ENCODE assay signal across 28 cellular contexts in the genomic region with DNA sequence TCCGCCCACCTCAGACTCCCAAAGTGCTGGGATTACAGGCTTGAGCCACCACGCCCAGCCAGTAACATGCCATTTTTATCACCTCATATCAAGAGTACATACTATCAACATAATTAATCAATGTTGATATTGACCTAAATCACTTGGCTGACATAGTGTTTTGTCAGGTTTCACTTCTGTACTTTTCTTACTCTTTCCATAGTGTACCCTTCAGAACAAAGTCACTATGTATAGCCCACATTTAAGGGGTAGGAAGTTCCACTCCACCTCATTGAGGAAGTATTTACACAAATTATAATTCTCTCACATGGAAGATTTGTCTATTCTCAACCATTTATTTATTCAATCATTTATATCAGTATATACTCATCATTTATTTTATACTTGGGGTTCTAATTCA.
"Had no signal": no experiment of that assay in that cellular context is flagged by ENCODE, and none has a peak within 500 bp of the region (broad histone marks: within the 10 kb centered on the region; RNA-seq: fewer than 3 reads in every experiment).

No MANE protein-coding gene starts in this region.

- H3K9me3 ChIP-seq: lower lobe of right lung, ovary, right atrium auricular region, right lobe of liver, stomach, testis, thyroid gland, transverse colon, upper lobe of left lung, vagina had no signal

- FAIRE-seq: islet of Langerhans, kidney had no signal

- H3K4me3 ChIP-seq: lower lobe of right lung, ovary, right atrium auricular region, right lobe of liver, smooth muscle cell, stomach, testis, thyroid gland, transverse colon, upper lobe of left lung, vagina had no signal

- H3K4me1 Mint-ChIP-seq: mesothelial cell of epicardium; stimulated activated memory B cell treated with anti-CD40 and anti-IgM and Interleukin-4, amounts not matched to agents 10 μg/mL and 1 μg/mL and 100 μg/mL, for 72 hours had no signal

- ATAC-seq: left lobe of liver; lower lobe of right lung; naive thymus-derived CD4-positive, alpha-beta T cell; natural killer cell treated with Interleukin-12 subunit alpha and Interleukin-12 subunit beta and Interleukin-15 and Interleukin-18, amount 100 ng/mL, for 72 hours; right lobe of liver; stimulated activated memory B cell treated with anti-CD40 and anti-IgM and Interleukin-4, amounts not matched to agents 10 μg/mL and 1 μg/mL and 100 μg/mL, for 72 hours; stimulated activated naive CD8-positive, alpha-beta T cell treated with anti-CD3 and anti-CD28 coated beads, Interleukin-15, Interleukin-2, amounts not matched to agents 100 U/mL and 50 U/mL, for 24 hours had no signal

- DNase-seq: hypothalamus; immature natural killer cell; kidney; lower lobe of right lung; mammary epithelial cell; mesendoderm; naive thymus-derived CD4-positive, alpha-beta T cell; ovary; right lobe of liver; stimulated activated CD4-positive, alpha-beta T cell treated with anti-CD3 and anti-CD28 coated beads, Interleukin-1b, Interleukin-23, amount 100 ng/mL, for 48 hours; stimulated activated CD4-positive, alpha-beta T cell treated with anti-CD3 and anti-CD28 coated beads, Interleukin-2, amount 100 ng/mL, for 48 hours; stimulated activated CD4-positive, alpha-beta T cell treated with anti-CD3 and anti-CD28 coated beads, Interleukin-4, amount 100 ng/mL, for 4 hours; stimulated activated CD8-positive, alpha-beta memory T cell treated with anti-CD3 and anti-CD28 coated beads, Interleukin-4, amount 100 ng/mL, for 48 hours; stimulated activated naive CD8-positive, alpha-beta T cell treated with anti-CD3 and anti-CD28 coated beads, Interleukin-15, Interleukin-2, amounts not matched to agents 100 U/mL and 50 U/mL, for 24 hours; stomach; testis; thyroid gland; transverse colon; upper lobe of left lung had no signal

- H3K27me3 Mint-ChIP-seq: naive thymus-derived CD4-positive, alpha-beta T cell; natural killer cell treated with Interleukin-12 subunit alpha and Interleukin-12 subunit beta and Interleukin-15 and Interleukin-18, amount 100 ng/mL, for 72 hours; progenitor cell of endocrine pancreas; stimulated activated memory B cell treated with anti-CD40 and anti-IgM and Interleukin-4, amounts not matched to agents 10 μg/mL and 1 μg/mL and 100 μg/mL, for 72 hours had no signal

- H3K4me3 Mint-ChIP-seq: immature natural killer cell; mesothelial cell of epicardium; naive thymus-derived CD4-positive, alpha-beta T cell; natural killer cell treated with Interleukin-12 subunit alpha and Interleukin-12 subunit beta and Interleukin-15 and Interleukin-18, amount 100 ng/mL, for 72 hours; stimulated activated memory B cell treated with anti-CD40 and anti-IgM and Interleukin-4, amounts not matched to agents 10 μg/mL and 1 μg/mL and 100 μg/mL, for 72 hours had no signal

- H3K27ac Mint-ChIP-seq: mesothelial cell of epicardium; natural killer cell treated with Interleukin-12 subunit alpha and Interleukin-12 subunit beta and Interleukin-15 and Interleukin-18, amount 100 ng/mL, for 72 hours; stimulated activated memory B cell treated with anti-CD40 and anti-IgM and Interleukin-4, amounts not matched to agents 10 μg/mL and 1 μg/mL and 100 μg/mL, for 72 hours had no signal

- H3K27ac ChIP-seq: lower lobe of right lung, ovary, right atrium auricular region, right lobe of liver, stomach, testis, thyroid gland, transverse colon, upper lobe of left lung, vagina had no signal

- H3K27me3 ChIP-seq: ovary, right atrium auricular region, right lobe of liver, stomach, testis, thyroid gland, transverse colon, upper lobe of left lung, vagina had no signal

- H3K4me1 ChIP-seq: lower lobe of right lung, right atrium auricular region, right lobe of liver, testis, thyroid gland, transverse colon, upper lobe of left lung, vagina had no signal

- H3K9me3 Mint-ChIP-seq: immature natural killer cell; mesothelial cell of epicardium; naive thymus-derived CD4-positive, alpha-beta T cell; natural killer cell treated with Interleukin-12 subunit alpha and Interleukin-12 subunit beta and Interleukin-15 and Interleukin-18, amount 100 ng/mL, for 72 hours; stimulated activated memory B cell treated with anti-CD40 and anti-IgM and Interleukin-4, amounts not matched to agents 10 μg/mL and 1 μg/mL and 100 μg/mL, for 72 hours had no signal

- H3K36me3 Mint-ChIP-seq: natural killer cell treated with Interleukin-12 subunit alpha and Interleukin-12 subunit beta and Interleukin-15 and Interleukin-18, amount 100 ng/mL, for 72 hours had no signal

- H3K36me3 ChIP-seq: ovary, vagina had no signal
